Comparison of ENCODE assay signal across 9 cellular contexts in the genomic region with DNA sequence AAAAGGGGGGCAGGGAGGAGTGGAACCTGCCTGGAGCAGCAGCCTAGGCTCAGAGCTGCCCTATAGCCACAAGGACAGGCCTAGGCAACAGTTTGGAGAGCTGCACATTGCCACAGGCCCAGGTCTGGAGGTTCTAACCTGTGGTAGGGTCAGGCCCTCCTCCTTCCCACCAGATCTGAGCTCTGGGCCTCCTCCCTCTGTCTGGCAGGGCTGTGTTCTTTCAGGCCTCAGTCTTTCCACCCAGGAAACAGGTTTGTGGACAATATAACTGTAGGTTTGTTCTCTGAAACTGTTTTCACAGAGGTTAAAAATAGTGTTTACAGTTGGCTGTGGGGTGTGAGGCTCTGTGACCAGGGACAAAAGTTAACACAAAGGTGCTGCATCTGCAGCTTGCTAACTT. TPM values are rescaled to one million over a fixed set of nuclear protein-coding genes. Genes with fewer than 3 reads are reported as not detected.
"Had no signal": no experiment of that assay in that cellular context is flagged by ENCODE, and none has a peak within 500 bp of the region (broad histone marks: within the 10 kb centered on the region; RNA-seq: fewer than 3 reads in every experiment).

No MANE protein-coding gene starts in this region.

- H3K9ac ChIP-seq: GM23248 had no signal

- H3K27ac Mint-ChIP-seq: IgD-negative memory B cell had no signal

- H3K4me3 Mint-ChIP-seq: H9, IgD-negative memory B cell had no signal

- H3K4me1 Mint-ChIP-seq: IgD-negative memory B cell had no signal

- H3K9me3 Mint-ChIP-seq: H9, IgD-negative memory B cell had no signal

- FAIRE-seq: H54, HTR-8/SVneo had no signal

- H2AFZ ChIP-seq: GM23248 had no signal

- H3K4me3 ChIP-seq: GM23248 had no signal

- H3K27ac ChIP-seq: GM23248 had no signal

- DNase-seq: GM23248, GOT3, H9, HCEC 1CT, KBM-7 had no signal

RNA-seq across cellular contexts. Expression of a gene that starts 9.0 kb away (rescaled TPM):
- total RNA-seq: GM23248, HT-29 had no signal
- polyA plus RNA-seq: IgD-negative memory B cell had no signal
